34 cellular contexts compared by ENCODE assay signal in the genomic region with DNA sequence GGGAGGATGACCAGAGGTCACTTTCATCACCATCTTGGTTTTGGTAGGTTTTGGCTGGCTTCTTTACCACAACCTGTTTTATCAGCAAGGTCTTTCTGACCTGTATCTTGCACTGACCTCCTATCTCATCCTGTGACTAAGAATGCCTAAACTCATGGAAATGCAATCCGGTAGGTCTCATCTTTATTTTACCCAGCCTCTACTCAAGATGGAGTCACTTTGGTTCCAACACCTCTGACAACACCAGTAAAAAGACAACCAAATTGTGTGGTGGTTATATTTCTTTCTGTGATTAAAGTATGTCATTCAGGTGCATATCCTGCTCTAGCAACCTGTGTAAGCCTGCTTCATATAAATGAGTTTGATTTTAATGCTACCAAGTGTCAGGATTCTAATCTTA.
"Had no signal": no experiment of that assay in that cellular context is flagged by ENCODE, and none has a peak within 500 bp of the region (broad histone marks: within the 10 kb centered on the region; RNA-seq: fewer than 3 reads in every experiment).

No MANE protein-coding gene starts in this region.

- DNase-seq: Karpas-422, Kasumi-1, MG63, MM.1S, MV-4-11, NCI-H1048, NCI-H1092, NCI-H1092 treated with DMSO at 0.1 percent for 48 hours, NCI-H1105, NCI-H1105 treated with DMSO at 0.1 percent for 48 hours, NCI-H1417, NCI-H1417 treated with DMSO at 0.1 percent for 48 hours, NCI-H1436, NCI-H1436 treated with DMSO at 0.1 percent for 48 hours, NCI-H146, NCI-H1694, NCI-H1694 treated with DMSO at 0.1 percent for 48 hours, NCI-H187, NCI-H187 treated with DMSO at 0.1 percent for 48 hours, NCI-H1930, NCI-H2029, NCI-H2029 treated with DMSO at 0.1 percent for 48 hours, NCI-H2081, NCI-H2081 treated with DMSO at 0.1 percent for 48 hours, NCI-H2107, NCI-H2171, NCI-H2171 treated with DMSO at 0.1 percent for 48 hours, NCI-H2227 treated with DMSO at 0.1 percent for 48 hours, NCI-H226, NCI-H345, NCI-H446, NCI-H446 treated with DMSO at 0.1 percent for 48 hours, NCI-H510A had no signal

- H3K9me3 ChIP-seq: MG63 had no signal

- H3K9ac ChIP-seq: KMS-11 had no signal

- H3K27me3 ChIP-seq: MG63 had no signal

- H3K4me3 ChIP-seq: MG63 had no signal

- H3K27ac ChIP-seq: KMS-11 had no signal

- H3K36me3 ChIP-seq: MG63 had no signal

- H3K4me2 ChIP-seq: KMS-11 had no signal
